In the genomic region with DNA sequence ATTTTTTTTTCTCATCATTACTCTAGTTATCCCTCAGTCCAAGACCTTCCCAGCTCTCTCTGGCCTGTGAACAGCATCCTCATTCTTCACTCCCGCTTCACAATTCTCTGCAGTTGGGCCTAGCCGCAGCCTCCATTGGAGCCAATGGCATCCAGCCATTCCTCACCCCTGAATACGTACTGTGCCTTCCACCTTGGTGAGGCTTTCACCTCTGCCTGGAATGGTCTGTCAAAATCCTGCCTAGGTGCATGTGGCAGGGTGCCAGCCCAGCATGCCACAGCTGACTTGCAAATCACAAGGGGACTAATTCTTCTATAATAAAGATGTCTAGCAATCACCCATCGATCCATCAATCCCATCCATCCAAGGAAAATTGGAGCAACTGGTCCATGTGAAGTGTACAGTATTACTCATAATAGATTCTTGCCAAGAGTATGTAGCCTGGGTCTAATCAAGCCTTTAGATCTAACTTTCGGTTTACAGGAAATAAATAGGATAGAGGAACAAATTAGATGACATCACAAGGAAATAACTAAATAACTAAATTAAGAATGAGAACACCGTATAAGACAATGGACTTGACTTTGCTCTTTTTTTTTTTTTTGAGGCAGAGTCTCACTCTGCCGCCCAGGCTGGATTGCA, we compare ENCODE assay signal across 1 cellular context.
TF ChIP-seq lines count a peak whose summit lies in the region.

No MANE protein-coding gene starts in this region.

TF ChIP-seq in WTC11, 78 proteins besides CTCF, POLR2A, EP300 and RAD21 (continued from another document):
- TF ChIP-seq, protein P1, sequence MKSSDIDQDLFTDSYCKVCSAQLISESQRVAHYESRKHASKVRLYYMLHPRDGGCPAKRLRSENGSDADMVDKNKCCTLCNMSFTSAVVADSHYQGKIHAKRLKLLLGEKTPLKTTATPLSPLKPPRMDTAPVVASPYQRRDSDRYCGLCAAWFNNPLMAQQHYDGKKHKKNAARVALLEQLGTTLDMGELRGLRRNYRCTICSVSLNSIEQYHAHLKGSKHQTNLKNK (CRISPR knock-in tag; IDR thresholded peaks at IDR 0.05), result no peak
- TF ChIP-seq ZNF416 (CRISPR knock-in tag; IDR thresholded peaks at IDR 0.05) (no peak), PRRX2 (CRISPR knock-in tag; IDR thresholded peaks at IDR 0.05) (no peak), CREM (CRISPR knock-in tag; IDR thresholded peaks at IDR 0.05) (no peak)
